Comparison of ENCODE assay signal across 1 cellular context in genomic region chr6:111486921-111487320, GRCh38.
TF ChIP-seq lines count a peak whose summit lies in the region.

No MANE protein-coding gene starts in this region.

TF ChIP-seq in H1, 55 proteins besides CTCF, POLR2A, EP300 and RAD21:
- TF ChIP-seq EZH2 (IDR thresholded peaks at IDR 0.05; ENCODE audit: low read depth, low read length, severe bottlenecking) (no peak), FOSL1 (IDR thresholded peaks at IDR 0.05; ENCODE audit: insufficient read depth, low read depth, low read length) (no peak), KDM4A (IDR thresholded peaks at IDR 0.05; ENCODE audit: low read depth, low read length, severe bottlenecking) (no peak), ATF3 (IDR thresholded peaks at IDR 0.05; ENCODE audit: insufficient read depth, low read depth, low read length) (no peak), SP4 (IDR thresholded peaks at IDR 0.05; ENCODE audit: low read length) (no peak), USF2 (IDR thresholded peaks at IDR 0.05; ENCODE audit: low read length) (no peak), SIRT6 (IDR thresholded peaks at IDR 0.05; ENCODE audit: low read length) (no peak), CBX5 (IDR thresholded peaks at IDR 0.05; ENCODE audit: low read depth, low read length) (no peak), SIX5 (IDR thresholded peaks at IDR 0.05; ENCODE audit: low read depth, low read length) (no peak), RNF2 (IDR thresholded peaks at IDR 0.05; ENCODE audit: borderline replicate concordance, low read depth, low read length, missing control alignments, poor library complexity, severe bottlenecking) (no peak), BACH1 (IDR thresholded peaks at IDR 0.05; ENCODE audit: low read length) (no peak), SRF (IDR thresholded peaks at IDR 0.05; ENCODE audit: low read depth, low read length) (no peak), HDAC6 (IDR thresholded peaks at IDR 0.05; ENCODE audit: low read depth, low read length) (no peak), GTF2F1 (IDR thresholded peaks at IDR 0.05; ENCODE audit: borderline replicate concordance, low read depth, low read length) (no peak), CTBP2 (IDR thresholded peaks at IDR 0.05; ENCODE audit: borderline replicate concordance, insufficient read depth, insufficient read length, low read length) (no peak), TAF1 (IDR thresholded peaks at IDR 0.05; ENCODE audit: low read depth, low read length) (no peak), TBP (IDR thresholded peaks at IDR 0.05; ENCODE audit: low read depth, low read length) (no peak), POU5F1 (IDR thresholded peaks at IDR 0.05; ENCODE audit: low read depth, low read length) (no peak), CHD1 (IDR thresholded peaks at IDR 0.05; ENCODE audit: low read depth, low read length) (no peak), HDAC2 (IDR thresholded peaks at IDR 0.05; ENCODE audit: borderline replicate concordance in 1 of 2, low read depth in 2 of 2, low read length in 2 of 2) (no peak)
